In the genomic region with DNA sequence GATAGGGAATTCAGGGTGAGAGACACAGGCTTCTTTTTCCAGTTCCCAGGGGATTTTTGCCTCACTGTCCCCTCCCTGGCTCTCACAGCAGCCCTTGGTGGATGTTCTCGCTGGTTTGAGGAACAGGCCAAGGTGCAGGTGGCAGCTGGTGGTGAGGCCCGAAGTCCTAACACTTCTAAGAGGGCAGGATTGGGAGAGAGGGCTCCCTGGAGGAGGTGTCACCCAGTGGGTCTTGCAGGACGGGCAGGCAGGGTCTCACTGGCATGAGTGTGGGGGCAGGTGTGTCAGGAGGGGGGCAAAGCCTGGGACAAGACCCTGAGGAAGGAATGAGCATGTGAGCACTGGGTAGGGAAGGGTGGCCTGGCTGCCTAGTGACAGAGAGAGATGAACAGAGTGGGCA, we compare ENCODE assay signal across 1 cellular context.
TF ChIP-seq lines count a peak whose summit lies in the region.

No MANE protein-coding gene starts in this region.

TF ChIP-seq in K562, 482 proteins besides CTCF, POLR2A, EP300 and RAD21:
- TF ChIP-seq TAF15 (IDR thresholded peaks at IDR 0.05; ENCODE audit: low read depth, low read length) (no peak), ZFP36 (IDR thresholded peaks at IDR 0.05; ENCODE audit: low read depth, low read length, partially characterized antibody) (peak; percentile 48)
